24 cellular contexts compared by ENCODE assay signal in genomic region chr18:22468554-22468891, GRCh38. TPM values are rescaled to one million over a fixed set of nuclear protein-coding genes. Genes with fewer than 3 reads are reported as not detected.
DNase-seq lines count a peak whose midpoint lies in the region; ATAC-seq and TF ChIP-seq lines count a peak whose summit lies in the region.
"Had no signal": no experiment of that assay in that cellular context is flagged by ENCODE, and none has a peak within 500 bp of the region (broad histone marks: within the 10 kb centered on the region; RNA-seq: fewer than 3 reads in every experiment).

No MANE protein-coding gene starts in this region.

- H3K27me3 Mint-ChIP-seq in Caco-2 (ENCODE audit: insufficient read depth, unreplicated experiment), result no peaks in the 10 kb centered on the region
- H3K27me3 Mint-ChIP-seq in HFFc6 (ENCODE audit: insufficient read depth), result no peaks in the 10 kb centered on the region; the same call in 1 of the 2 replicates
- H3K27me3 Mint-ChIP-seq in chondrocyte (ENCODE audit: low read depth), result no peaks in the 10 kb centered on the region
- H3K27me3 Mint-ChIP-seq in neural crest cell (ENCODE audit: low read depth), result peaks cover 13% of the 10 kb centered on the region
- H3K27me3 Mint-ChIP-seq: dendritic cell treated with granulocyte-macrophage colony-stimulating factor and Interleukin-4, amounts not matched to agents 40 ng/mL and 50 ng/mL, for 4 days; stimulated activated naive CD8-positive, alpha-beta T cell treated with anti-CD3 and anti-CD28 coated beads, Interleukin-15, Interleukin-2, amounts not matched to agents 100 ng/mL and 50 ng/mL, for 24 hours; T-helper 17 cell; type B pancreatic cell had no signal

- peaks cover 53% of the 10 kb centered on the region for H3K4me1 Mint-ChIP-seq in Caco-2 (ENCODE audit: low read depth, unreplicated experiment)
- H3K4me1 Mint-ChIP-seq in HFFc6 (ENCODE audit: low read depth), result peaks cover 83% of the 10 kb centered on the region
- H3K4me1 Mint-ChIP-seq in chondrocyte (ENCODE audit: low read depth), result peaks cover 83% of the 10 kb centered on the region
- H3K4me1 Mint-ChIP-seq in neural crest cell, result peaks cover 24% of the 10 kb centered on the region
- H3K4me1 Mint-ChIP-seq: T-helper 17 cell had no signal

- H3K27me3 ChIP-seq in Caco-2 (replicated peaks; ENCODE audit: control insufficient read depth, insufficient read depth, low read length), result no peaks in the 10 kb centered on the region

- intact Hi-C loops in Caco-2 (cut with micrococcal nuclease; ENCODE audit: unreplicated experiment), result loop anchor here (10.0 kb wide), 1 partner anchor 474 kb away; no protein-coding TSS in a partner anchor

- DNase-seq in Caco-2, result no peak
- DNase-seq in HFFc6, result no peak
- DNase-seq in chondrocyte (ENCODE audit: low spot score), result no peak
- no peak for DNase-seq in neural crest cell (ENCODE audit: low read depth, low spot score)
- no peak for DNase-seq in inferior parietal cortex (ENCODE audit: extremely low spot score)
- DNase-seq in COLO668 (lab: John Stamatoyannopoulos, UW; ENCODE audit: unreplicated experiment), result no peak
- DNase-seq: activated CD8-positive, alpha-beta T cell treated with anti-CD3 and anti-CD28 coated beads, Interleukin-2, amount 10 ng/mL, durations not matched to agents 7 days and 5 days; activated effector memory CD4-positive, alpha-beta T cell treated with anti-CD3 and anti-CD28 coated beads, Interleukin-2, amount 50 U/mL, for 16 hours; activated T-cell treated with anti-CD3 and anti-CD28 coated beads for 4 hours; CD4-positive, alpha-beta T cell; DMS53; natural killer cell; NCI-H146; NCI-H510A treated with DMSO at 0.1 percent for 48 hours; SK-N-SH; T-helper 17 cell had no signal

- POLR2A ChIA-PET in Caco-2 (lab: Charles Lee), result no interaction called here

- H3K4me3 ChIP-seq in Caco-2 (ENCODE audit: low read depth, low read length), result no peak overlapping the region

- H3K27ac Mint-ChIP-seq in Caco-2 (ENCODE audit: unreplicated experiment), result peak overlapping the region; percentile 99
- H3K27ac Mint-ChIP-seq in HFFc6, result peak overlapping the region; percentile 90
- peak overlapping the region; percentile 99 for H3K27ac Mint-ChIP-seq in chondrocyte (ENCODE audit: unreplicated experiment)
- peak overlapping the region; percentile 3 for H3K27ac Mint-ChIP-seq in neural crest cell (ENCODE audit: unreplicated experiment)
- H3K27ac Mint-ChIP-seq: activated CD8-positive, alpha-beta T cell treated with anti-CD3 and anti-CD28 coated beads, Interleukin-2, amount 10 ng/mL, durations not matched to agents 7 days and 5 days; CD4-positive, alpha-beta T cell; dendritic cell treated with granulocyte-macrophage colony-stimulating factor and Interleukin-4, amounts not matched to agents 40 ng/mL and 50 ng/mL, for 4 days; stimulated activated naive CD8-positive, alpha-beta T cell treated with anti-CD3 and anti-CD28 coated beads, Interleukin-15, Interleukin-2, amounts not matched to agents 100 ng/mL and 50 ng/mL, for 24 hours; T-helper 17 cell; type B pancreatic cell had no signal

- CTCF ChIA-PET in Caco-2 (lab: Charles Lee), result no interaction called here

- peak overlapping the region; percentile 52 for H3K4me3 Mint-ChIP-seq in Caco-2 (ENCODE audit: unreplicated experiment)
- H3K4me3 Mint-ChIP-seq in HFFc6, result no peak overlapping the region
- H3K4me3 Mint-ChIP-seq in chondrocyte (ENCODE audit: unreplicated experiment), result no peak overlapping the region
- no peak overlapping the region for H3K4me3 Mint-ChIP-seq in neural crest cell
- H3K4me3 Mint-ChIP-seq: activated CD8-positive, alpha-beta T cell treated with anti-CD3 and anti-CD28 coated beads, Interleukin-2, amount 10 ng/mL, durations not matched to agents 7 days and 5 days; CD4-positive, alpha-beta T cell; dendritic cell treated with granulocyte-macrophage colony-stimulating factor and Interleukin-4, amounts not matched to agents 40 ng/mL and 50 ng/mL, for 4 days; natural killer cell; stimulated activated naive CD8-positive, alpha-beta T cell treated with anti-CD3 and anti-CD28 coated beads, Interleukin-15, Interleukin-2, amounts not matched to agents 100 ng/mL and 50 ng/mL, for 24 hours; T-helper 17 cell; type B pancreatic cell had no signal

- H3K9me3 Mint-ChIP-seq in Caco-2 (ENCODE audit: unreplicated experiment) (no peaks in the 10 kb centered on the region), HFFc6 (peaks cover 10% of the 10 kb centered on the region), chondrocyte (ENCODE audit: low read depth) (peaks cover 9% of the 10 kb centered on the region), neural crest cell (no peaks in the 10 kb centered on the region)
- H3K9me3 Mint-ChIP-seq: dendritic cell treated with granulocyte-macrophage colony-stimulating factor and Interleukin-4, amounts not matched to agents 40 ng/mL and 50 ng/mL, for 4 days; natural killer cell; stimulated activated naive CD8-positive, alpha-beta T cell treated with anti-CD3 and anti-CD28 coated beads, Interleukin-15, Interleukin-2, amounts not matched to agents 100 ng/mL and 50 ng/mL, for 24 hours had no signal

- TF ChIP-seq CTCF in Caco-2 (IDR thresholded peaks at IDR 0.05; ENCODE audit: insufficient read depth in 1 of 2, low read depth in 1 of 2, low read length in 1 of 2, severe bottlenecking in 1 of 2, unreplicated experiment in 1 of 2) (no peak), HFFc6 (IDR thresholded peaks at IDR 0.05) (no peak), chondrocyte (IDR thresholded peaks at IDR 0.05) (no peak), neural crest cell (conservative IDR thresholded peaks at IDR 0.05) (no peak)

- H3K36me3 ChIP-seq in Caco-2 (ENCODE audit: control insufficient read depth, insufficient read depth, low read length), result no peaks in the 10 kb centered on the region

- ATAC-seq in GM19324 (IDR thresholded peaks at IDR 0.05; ENCODE audit: low FRiP score, unreplicated experiment) (no peak), GM18907 (IDR thresholded peaks at IDR 0.05; ENCODE audit: unreplicated experiment) (no peak)
- ATAC-seq: activated CD8-positive, alpha-beta T cell treated with anti-CD3 and anti-CD28 coated beads, Interleukin-2, amount 10 ng/mL, durations not matched to agents 7 days and 5 days; natural killer cell; T-helper 17 cell had no signal

- H3K36me3 Mint-ChIP-seq in Caco-2 (ENCODE audit: insufficient read depth, unreplicated experiment) (peaks cover 17% of the 10 kb centered on the region), HFFc6 (ENCODE audit: low read depth) (peaks cover 10% of the 10 kb centered on the region), chondrocyte (ENCODE audit: low read depth) (peaks cover 2% of the 10 kb centered on the region), neural crest cell (ENCODE audit: low read depth) (no peaks in the 10 kb centered on the region)
- H3K36me3 Mint-ChIP-seq: type B pancreatic cell had no signal

- peaks cover 74% of the 10 kb centered on the region for H3K4me1 ChIP-seq in Caco-2

- no peaks in the 10 kb centered on the region for H3K9me3 ChIP-seq in Caco-2
- H3K9me3 ChIP-seq: SK-N-SH had no signal

- no TSS peak for BruUV-seq in Caco-2 (replicated peaks; lab: Mats Ljungman, UMichigan)

RNA-seq across cellular contexts. Expression of gene CTAGE1, which starts 50.8 kb away (rescaled TPM):
- total RNA-seq in Caco-2 (2022) (not detected in 2 replicates), chondrocyte (0.12 to 0.13 TPM in 2 of 3 replicates, not detected in the other), neural crest cell (not detected in 2 replicates)
- under 1 TPM; 0.11 to 0.30 (median 0.12) TPM for total RNA-seq in HFFc6 (2021; fragmentation: NEBNext Ultra II Directional; extraction: Animal tissue kit (Norgen Biotek cat#: 25700))
- total RNA-seq: activated CD8-positive, alpha-beta T cell treated with anti-CD3 and anti-CD28 coated beads, Interleukin-2, amount 10 ng/mL, durations not matched to agents 7 days and 5 days; CD4-positive, alpha-beta T cell; glomerular endothelial cell; H4; mesenteric fat pad; natural killer cell; T-helper 17 cell had no signal

Comparison
In these comparisons a context has a peak if more than half of its experiments do, and no peak if none do; other contexts are left out.
1. H3K27ac Mint-ChIP-seq: peak in every context shown above with its lines; median percentile 99 in Caco-2; 99 in chondrocyte; 90 in HFFc6; 3 in neural crest cell.